In the genomic region with DNA sequence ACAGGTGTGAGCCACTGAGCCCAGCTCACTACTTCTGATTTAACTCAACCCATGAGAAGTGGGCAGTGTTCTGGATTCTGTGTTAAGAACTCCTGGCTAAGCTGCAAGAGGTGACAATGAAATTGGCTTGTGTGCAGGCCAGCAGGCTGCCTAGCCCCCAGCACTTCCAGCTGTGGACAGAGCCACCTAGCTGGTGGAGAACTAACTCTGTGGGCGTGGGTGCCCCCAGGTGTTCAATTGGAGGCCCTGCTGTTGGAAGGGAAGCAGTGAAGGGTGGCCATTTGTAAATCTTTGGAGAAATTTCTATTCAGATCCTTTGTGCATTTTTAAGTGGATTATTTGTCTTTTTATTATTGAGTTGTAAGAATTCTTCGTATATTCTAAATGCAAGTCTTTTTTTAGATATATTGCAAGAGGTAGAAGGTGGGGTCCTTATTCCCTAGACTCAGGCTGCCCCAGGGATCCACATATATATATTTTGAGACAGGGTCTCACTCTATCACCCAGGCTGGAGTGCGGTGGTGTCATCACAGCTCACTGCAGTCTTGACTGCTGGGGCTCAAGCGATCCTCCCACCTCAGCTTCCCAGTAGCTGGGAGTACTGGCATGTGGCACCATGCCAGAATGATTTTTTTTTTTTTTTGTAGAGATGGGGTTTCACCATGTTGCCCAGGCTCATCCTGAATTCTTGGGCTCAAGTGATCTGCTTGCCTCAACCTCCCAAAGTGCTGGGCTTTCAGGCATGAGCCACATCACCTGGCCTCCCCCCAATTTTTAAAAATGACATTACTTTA, we compare ENCODE assay signal across 8 cellular contexts. TPM values are rescaled to one million over a fixed set of nuclear protein-coding genes. Genes with fewer than 3 reads are reported as not detected.
A peak's percentile ranks its signal among the peaks of the same experiment; 100 is the strongest.
DNase-seq lines count a peak whose midpoint lies in the region; ATAC-seq, FAIRE-seq and TF ChIP-seq lines count a peak whose summit lies in the region.

No MANE protein-coding gene starts in this region.

- H3K27me3 ChIP-seq in DOHH2 (ENCODE audit: control insufficient read depth, low read length), result peaks cover 13% of the 10 kb centered on the region
- H3K27me3 ChIP-seq in brain microvascular endothelial cell (replicated peaks), result no peaks in the 10 kb centered on the region
- no peaks in the 10 kb centered on the region for H3K27me3 ChIP-seq in neural cell (ENCODE audit: insufficient read depth, low read depth, low read length)

- no peaks in the 10 kb centered on the region for H3K36me3 ChIP-seq in DOHH2 (ENCODE audit: control insufficient read depth, low read length)
- H3K36me3 ChIP-seq in brain microvascular endothelial cell (replicated peaks), result no peaks in the 10 kb centered on the region
- no peaks in the 10 kb centered on the region for H3K36me3 ChIP-seq in neural cell (ENCODE audit: insufficient read depth, low read length)

- H3K27ac ChIP-seq in DOHH2 (ENCODE audit: low read depth, low read length) (no peak overlapping the region), brain microvascular endothelial cell (no peak overlapping the region), neural cell (ENCODE audit: low read length) (no peak overlapping the region)

- H3K4me3 ChIP-seq in DOHH2 (ENCODE audit: low read length), result no peak overlapping the region
- no peak overlapping the region for H3K4me3 ChIP-seq in brain microvascular endothelial cell (ENCODE audit: low read depth, low read length)
- no peak overlapping the region for H3K4me3 ChIP-seq in neural cell (ENCODE audit: low read length)

- H4K20me1 ChIP-seq in DOHH2 (ENCODE audit: control insufficient read depth, insufficient read depth, low read depth, low read length) (no peaks in the 10 kb centered on the region), neural cell (ENCODE audit: insufficient read depth) (no peaks in the 10 kb centered on the region)

- DNase-seq in HTR-8/SVneo (ENCODE audit: insufficient read length, low spot score) (peak; percentile 53), RPMI7951 (ENCODE audit: low read depth) (peak; percentile 61), brain microvascular endothelial cell (peak; percentile 33), cerebellum (ENCODE audit: low spot score) (no peak)

- H3F3A ChIP-seq in DOHH2 (ENCODE audit: control insufficient read depth, insufficient read depth), result peaks cover 5% of the 10 kb centered on the region
- no peaks in the 10 kb centered on the region for H3F3A ChIP-seq in neural cell (ENCODE audit: insufficient read depth, low read length, poor library complexity, severe bottlenecking)

- in situ Hi-C loops in brain microvascular endothelial cell (cut with HindIII; ENCODE audit: low pct_ligation_motif_present, low sequenced_read_pairs), result no loop called here

- no peaks in the 10 kb centered on the region for H3K79me2 ChIP-seq in DOHH2 (ENCODE audit: control insufficient read depth, low read length)
- no peaks in the 10 kb centered on the region for H3K79me2 ChIP-seq in neural cell (replicated peaks; ENCODE audit: insufficient read depth, low read length)

- no peak for FAIRE-seq in HTR-8/SVneo (lab: Jason Lieb, UNC)

- no peaks in the 10 kb centered on the region for H3K9me2 ChIP-seq in DOHH2 (replicated peaks; ENCODE audit: control insufficient read depth, low read length)
- no peaks in the 10 kb centered on the region for H3K9me2 ChIP-seq in neural cell (ENCODE audit: insufficient read depth, low read length)

- TF ChIP-seq CTCF in DOHH2 (IDR thresholded peaks at IDR 0.05; ENCODE audit: low read depth, low read length, poor library complexity, severe bottlenecking) (peak; percentile 82), brain microvascular endothelial cell (IDR thresholded peaks at IDR 0.05; ENCODE audit: low read depth, low read length, missing control alignments) (peak; percentile 75), neural cell (IDR thresholded peaks at IDR 0.05; ENCODE audit: poor library complexity, severe bottlenecking) (peak; percentile 57)

- no peak overlapping the region for H2AFZ ChIP-seq in neural cell (ENCODE audit: low read depth, low read length)

- H3K4me2 ChIP-seq in DOHH2 (ENCODE audit: low read length), result no peak overlapping the region
- H3K4me2 ChIP-seq in neural cell (ENCODE audit: low read length), result no peak overlapping the region

- H3K9me3 ChIP-seq in DOHH2 (ENCODE audit: control insufficient read depth, insufficient read depth, low read length) (no peaks in the 10 kb centered on the region), neural cell (ENCODE audit: low read length) (no peaks in the 10 kb centered on the region)

- H3K4me1 ChIP-seq in DOHH2 (ENCODE audit: control insufficient read depth, low read length), result peaks cover 22% of the 10 kb centered on the region

- no peak for TF ChIP-seq POLR2A in GM18505 (IDR thresholded peaks at IDR 0.05; ENCODE audit: borderline replicate concordance, extremely low read depth, insufficient read depth, insufficient read length)

- no peak for TF ChIP-seq EP300 in neural cell (conservative IDR thresholded peaks at IDR 0.05; ENCODE audit: poor library complexity, severe bottlenecking)

- H3K9ac ChIP-seq in neural cell (ENCODE audit: low read length), result no peak overlapping the region

- ATAC-seq in GM18505 (IDR thresholded peaks at IDR 0.05; ENCODE audit: unreplicated experiment), result no peak
- no peak for ATAC-seq in HG02610 (IDR thresholded peaks at IDR 0.05; ENCODE audit: unreplicated experiment)

- peak; percentile 53 for TF ChIP-seq RAD21 in neural cell (conservative IDR thresholded peaks at IDR 0.05)

TF ChIP-seq in neural cell, 6 proteins besides CTCF, POLR2A, EP300 and RAD21:
- no peak for TF ChIP-seq TAF1 (IDR thresholded peaks at IDR 0.05; ENCODE audit: low read depth)
- peak; percentile 43 for TF ChIP-seq SMC3 (conservative IDR thresholded peaks at IDR 0.05; ENCODE audit: poor library complexity)
TF ChIP-seq in neural cell: peak in this region for 1.

RNA-seq across cellular contexts. Expression of gene SCAMP5, which starts 7.2 kb away (rescaled TPM):
- total RNA-seq in RPMI7951 (2014; rRNA removed; shearing (Covaris generic)), result 4.0 and 4.4 TPM in 2 replicates
- 92.5 and 104 TPM in 2 replicates for polyA plus RNA-seq in neural cell
- 93.2 and 93.7 TPM in 2 replicates for polyA minus RNA-seq in neural cell
- total RNA-seq in cerebellum, result 49.6 TPM

RNA-seq across cellular contexts. Expression of gene RPP25, which starts 31.6 kb away (rescaled TPM):
- 9.7 and 14.9 TPM in 2 replicates for total RNA-seq in RPMI7951 (2014; rRNA removed; shearing (Covaris generic))
- 2.8 and 4.5 TPM in 2 replicates for polyA plus RNA-seq in neural cell
- polyA minus RNA-seq in neural cell, result 4.2 and 6.1 TPM in 2 replicates
- 1.7 TPM for total RNA-seq in cerebellum

RNA-seq across cellular contexts. Expression of gene PPCDC, which starts 35.2 kb away (rescaled TPM):
- total RNA-seq in RPMI7951 (2014; rRNA removed; shearing (Covaris generic)), result 17.9 and 32.4 TPM in 2 replicates
- polyA plus RNA-seq in neural cell, result 9.0 and 13.6 TPM in 2 replicates
- polyA minus RNA-seq in neural cell, result 7.1 and 8.2 TPM in 2 replicates
- total RNA-seq in cerebellum, result 14.3 TPM

RNA-seq across cellular contexts. Expression of gene COX5A, which starts 50.3 kb away (rescaled TPM):
- 133 and 184 TPM in 2 replicates for total RNA-seq in RPMI7951 (2014; rRNA removed; shearing (Covaris generic))
- 132 and 155 TPM in 2 replicates for polyA plus RNA-seq in neural cell
- polyA minus RNA-seq in neural cell, result 45.0 and 62.0 TPM in 2 replicates
- total RNA-seq in cerebellum, result 37.8 TPM
